17 cellular contexts compared by ENCODE assay signal in genomic region chr5:74322944-74323343, GRCh38.
"Had no signal": no experiment of that assay in that cellular context is flagged by ENCODE, and none has a peak within 500 bp of the region (broad histone marks: within the 10 kb centered on the region; RNA-seq: fewer than 3 reads in every experiment).

No MANE protein-coding gene starts in this region.

- H3K27ac Mint-ChIP-seq: activated CD4-positive, alpha-beta memory T cell treated with anti-CD3 and anti-CD28 coated beads for 36 hours; activated naive CD4-positive, alpha-beta T cell treated with anti-CD3 and anti-CD28 coated beads, Interleukin-2, amount 50 U/mL, for 72 hours; naive thymus-derived CD8-positive, alpha-beta T cell had no signal

- H3K9me3 Mint-ChIP-seq: activated CD4-positive, alpha-beta memory T cell treated with anti-CD3 and anti-CD28 coated beads for 36 hours; activated naive CD4-positive, alpha-beta T cell treated with anti-CD3 and anti-CD28 coated beads, Interleukin-2, amount 50 U/mL, for 72 hours; naive thymus-derived CD8-positive, alpha-beta T cell had no signal

- DNase-seq: activated CD4-positive, alpha-beta memory T cell treated with anti-CD3 and anti-CD28 coated beads for 36 hours; activated gamma-delta T cell; activated T-cell treated with anti-CD3 and anti-CD28 coated beads, Interleukin-2, amount 50 U/mL, for 48 hours; esophagus squamous epithelium; foreskin fibroblast; left ventricle myocardium inferior; naive thymus-derived CD8-positive, alpha-beta T cell; posterior cingulate gyrus; retina; stimulated activated CD4-positive, alpha-beta T cell treated with anti-CD3 and anti-CD28 coated beads, Interleukin-15, amount 100 ng/mL, for 24 hours; stimulated activated CD4-positive, alpha-beta T cell treated with anti-CD3 and anti-CD28 coated beads, Interleukin-4, amount 100 ng/mL, for 24 hours; stimulated activated naive CD4-positive, alpha-beta T cell; T1000; tibial artery; uterus had no signal

- H3K4me3 Mint-ChIP-seq: activated CD4-positive, alpha-beta memory T cell treated with anti-CD3 and anti-CD28 coated beads for 36 hours; naive thymus-derived CD8-positive, alpha-beta T cell had no signal

- H3K36me3 Mint-ChIP-seq: activated CD4-positive, alpha-beta memory T cell treated with anti-CD3 and anti-CD28 coated beads for 36 hours; activated naive CD4-positive, alpha-beta T cell treated with anti-CD3 and anti-CD28 coated beads, Interleukin-2, amount 50 U/mL, for 72 hours; naive thymus-derived CD8-positive, alpha-beta T cell had no signal

- ATAC-seq: activated naive CD4-positive, alpha-beta T cell treated with anti-CD3 and anti-CD28 coated beads, Interleukin-2, amount 50 U/mL, for 72 hours; naive thymus-derived CD8-positive, alpha-beta T cell had no signal

- H3K4me3 ChIP-seq: esophagus squamous epithelium, left ventricle myocardium inferior, skin epidermis, tibial artery, uterus had no signal
